In the genomic region with DNA sequence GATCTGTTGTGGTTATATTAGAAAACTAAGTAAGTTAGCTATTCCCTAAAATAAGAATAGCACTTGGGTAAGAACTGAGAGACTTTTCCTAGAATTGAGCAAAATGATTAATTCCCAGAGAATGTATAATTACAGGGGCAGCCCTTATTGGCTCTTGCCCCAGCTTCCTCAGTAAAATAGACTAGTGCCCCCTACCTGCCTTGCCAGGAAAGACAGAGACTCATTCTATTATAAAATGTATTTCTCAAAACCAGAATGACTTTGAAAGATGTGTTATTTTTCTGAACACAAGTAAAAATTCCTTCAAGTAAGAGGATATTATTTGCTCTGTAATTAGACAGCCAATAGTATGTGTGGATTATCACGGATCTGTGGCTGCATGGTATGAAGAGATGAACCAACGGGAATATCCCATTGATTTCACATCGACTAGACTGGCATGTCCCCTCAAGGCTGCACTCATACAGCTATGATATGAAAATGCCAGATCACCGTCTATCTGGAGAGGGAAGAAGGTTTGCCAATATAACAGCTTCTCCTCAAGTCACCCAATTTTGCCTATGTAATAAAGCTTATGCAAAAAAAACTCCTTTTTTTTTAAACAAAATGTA, we compare ENCODE assay signal across 8 cellular contexts. TPM values are rescaled to one million over a fixed set of nuclear protein-coding genes. Genes with fewer than 3 reads are reported as not detected.
DNase-seq lines count a peak whose midpoint lies in the region; ATAC-seq and TF ChIP-seq lines count a peak whose summit lies in the region.

No MANE protein-coding gene starts in this region.

- H3K4me3 ChIP-seq in lower leg skin (ENCODE audit: low read depth, poor library complexity, severe bottlenecking) = no peak overlapping the region
- H3K4me3 ChIP-seq in suprapubic skin = no peak overlapping the region

- peak overlapping the region; percentile 78 for H3K27ac ChIP-seq in suprapubic skin

- WGBS in lower leg skin, 2 donors = 58 to 60% methylated on average over 4 of the region's 4 CpGs
- WGBS in suprapubic skin = 49% methylated on average over 4 of the region's 4 CpGs

- no peaks in the 10 kb centered on the region for H3K36me3 ChIP-seq in suprapubic skin

- H3K36me3 Mint-ChIP-seq in T-helper 2 cell treated with Interferon-gamma antibody and Interleukin-4, amounts not matched to agents 5 μg/mL and 100 μg/mL, for 36 hours (ENCODE audit: low read depth) = peaks cover 17% of the 10 kb centered on the region

- H3K27ac Mint-ChIP-seq in T-helper 2 cell treated with Interferon-gamma antibody and Interleukin-4, amounts not matched to agents 5 μg/mL and 100 μg/mL, for 36 hours = peak overlapping the region; percentile 68

- H3K27me3 ChIP-seq in suprapubic skin = no peaks in the 10 kb centered on the region

- TF ChIP-seq CTCF in lower leg skin (IDR thresholded peaks at IDR 0.05) (peak in 1 of 3 donors; percentile 87), suprapubic skin (IDR thresholded peaks at IDR 0.05) (peak; percentile 71 to 73)

- DNase-seq in ELR (ENCODE audit: low read depth) (peak; percentile 91), Kasumi-1 (lab: John Stamatoyannopoulos, UW) (peak; percentile 80 to 91), lower leg skin (ENCODE audit: low spot score in 2 of 2) (peak; percentile 69 to 90), suprapubic skin (ENCODE audit: low spot score in 2 of 2) (no peak), cortex of kidney (lab: John Stamatoyannopoulos, UW) (no peak)
- DNase-seq in T-helper 2 cell treated with Interferon-gamma antibody and Interleukin-4, amounts not matched to agents 5 μg/mL and 100 μg/mL, for 36 hours (ENCODE audit: low spot score) = no peak
- peak; percentile 52 for DNase-seq in central memory CD4-positive, alpha-beta T cell

- H3K27me3 Mint-ChIP-seq in T-helper 2 cell treated with Interferon-gamma antibody and Interleukin-4, amounts not matched to agents 5 μg/mL and 100 μg/mL, for 36 hours (ENCODE audit: low read depth) = no peaks in the 10 kb centered on the region

- H3K4me1 ChIP-seq in suprapubic skin = peaks cover 70% of the 10 kb centered on the region

- no peak for ATAC-seq in GM19397 (IDR thresholded peaks at IDR 0.05; ENCODE audit: unreplicated experiment)

- peak overlapping the region; percentile 48 for H3K4me3 Mint-ChIP-seq in T-helper 2 cell treated with Interferon-gamma antibody and Interleukin-4, amounts not matched to agents 5 μg/mL and 100 μg/mL, for 36 hours

- intact Hi-C loops in lower leg skin (cut with DNase I; ENCODE audit: low total_unique reads) = loop anchor here (5.0 kb wide), 1 partner anchor 85 kb away; no protein-coding TSS in a partner anchor

- H3K9me3 ChIP-seq in suprapubic skin = no peaks in the 10 kb centered on the region

- no peak for TF ChIP-seq POLR2A in lower leg skin (IDR thresholded peaks at IDR 0.05)
- no peak for TF ChIP-seq POLR2A in suprapubic skin (IDR thresholded peaks at IDR 0.05)

- H3K9me3 Mint-ChIP-seq in T-helper 2 cell treated with Interferon-gamma antibody and Interleukin-4, amounts not matched to agents 5 μg/mL and 100 μg/mL, for 36 hours = no peaks in the 10 kb centered on the region

- H3K4me1 Mint-ChIP-seq in T-helper 2 cell treated with Interferon-gamma antibody and Interleukin-4, amounts not matched to agents 5 μg/mL and 100 μg/mL, for 36 hours (ENCODE audit: low read depth) = peaks cover 60% of the 10 kb centered on the region

- TF ChIP-seq EP300 in suprapubic skin (IDR thresholded peaks at IDR 0.05) = no peak

RNA-seq across cellular contexts. Expression of a gene that starts 7.4 kb away (rescaled TPM):
- 10 to 100 TPM; 26.4 to 34.6 (median 33.9) TPM for total RNA-seq in lower leg skin
- total RNA-seq in suprapubic skin = 10 to 100 TPM; 19.8 to 42.1 (median 33.7) TPM

RNA-seq across cellular contexts. Expression of a gene that starts 11.0 kb away (rescaled TPM):
- total RNA-seq in lower leg skin (10 to 100 TPM; 13.8 to 26.2 (median 15.2) TPM), suprapubic skin (10 to 100 TPM in 2 of 4 donors, 1 to 10 TPM in 2; 9.1 to 21.4 (median 12.8) TPM)

Comparison
In these comparisons a context has a peak if more than half of its experiments do, and no peak if none do; other contexts are left out.
1. DNase-seq: peak in ELR (single experiment), Kasumi-1 (2 of 2), central memory CD4-positive, alpha-beta T cell (single experiment) and lower leg skin (2 of 2); none in T-helper 2 cell treated with Interferon-gamma antibody and Interleukin-4, amounts not matched to agents 5 μg/mL and 100 μg/mL, for 36 hours (single experiment), suprapubic skin (0 of 2) and cortex of kidney (single experiment).